Comparison of ENCODE assay signal across 8 cellular contexts in the genomic region with DNA sequence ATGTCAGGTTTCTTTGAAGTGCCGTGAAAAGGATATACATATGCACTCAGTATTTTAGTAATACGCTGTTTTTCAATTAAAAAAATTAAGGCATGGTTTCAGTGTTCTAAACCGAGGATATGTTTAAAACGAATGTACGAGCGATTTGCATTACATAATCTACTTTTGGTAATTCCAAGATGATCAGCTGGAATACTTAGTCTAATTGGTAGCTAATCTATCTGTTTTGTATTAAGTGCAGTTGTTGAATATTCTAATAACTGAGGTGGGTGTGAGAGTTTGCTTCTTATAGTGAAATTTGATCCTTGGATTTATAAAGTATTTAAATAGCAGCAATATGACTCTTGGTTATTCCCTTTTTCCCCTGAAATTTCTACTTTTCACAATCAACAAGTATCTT. TPM values are rescaled to one million over a fixed set of nuclear protein-coding genes. Genes with fewer than 3 reads are reported as not detected.
DNase-seq lines count a peak whose midpoint lies in the region; ATAC-seq and TF ChIP-seq lines count a peak whose summit lies in the region.

No MANE protein-coding gene starts in this region.

- H2BK5ac ChIP-seq in mesendoderm (ENCODE audit: low read length), result no peak overlapping the region

- H3K4ac ChIP-seq in mesendoderm (ENCODE audit: low read depth, low read length), result no peak overlapping the region

- H3K36me3 ChIP-seq in right atrium auricular region (no peaks in the 10 kb centered on the region), brain microvascular endothelial cell (replicated peaks) (no peaks in the 10 kb centered on the region), mesendoderm (ENCODE audit: control insufficient read depth, insufficient read depth, low read length) (no peaks in the 10 kb centered on the region), vagina (no peaks in the 10 kb centered on the region)

- H3K27ac ChIP-seq in right atrium auricular region, result no peak overlapping the region
- H3K27ac ChIP-seq in brain microvascular endothelial cell, result no peak overlapping the region
- H3K27ac ChIP-seq in mesendoderm (ENCODE audit: low read depth, low read length), result no peak overlapping the region
- no peak overlapping the region for H3K27ac ChIP-seq in vagina

- no peak for TF ChIP-seq CTCF in right atrium auricular region (IDR thresholded peaks at IDR 0.05)
- TF ChIP-seq CTCF in brain microvascular endothelial cell (IDR thresholded peaks at IDR 0.05; ENCODE audit: low read depth, low read length, missing control alignments), result no peak
- TF ChIP-seq CTCF in vagina (IDR thresholded peaks at IDR 0.05), result no peak

- no peak overlapping the region for H3K18ac ChIP-seq in mesendoderm (ENCODE audit: low read length)

- no peak overlapping the region for H2BK120ac ChIP-seq in mesendoderm (ENCODE audit: low read depth, low read length)

- peak overlapping the region; percentile 92 for H3K9ac ChIP-seq in mesendoderm (ENCODE audit: low read length)

- no peak overlapping the region for H3K23ac ChIP-seq in mesendoderm (ENCODE audit: low read length)

- H3K56ac ChIP-seq in mesendoderm (ENCODE audit: low read length), result no peak overlapping the region

- H3K4me3 ChIP-seq in right atrium auricular region, result peak overlapping the region; percentile 94 to 95
- H3K4me3 ChIP-seq in brain microvascular endothelial cell (ENCODE audit: low read depth, low read length), result peak overlapping the region; percentile 82
- peak overlapping the region; percentile 90 for H3K4me3 ChIP-seq in mesendoderm (ENCODE audit: low read length)
- H3K4me3 ChIP-seq in vagina, result peak overlapping the region; percentile 84 to 97

- intact Hi-C loops in left cardiac atrium (cut with DNase I) (no loop called here), vagina (cut with DNase I) (no loop called here)

- H3K4me1 ChIP-seq in right atrium auricular region, result peaks cover 0 to 31% of the 10 kb centered on the region in 2 donors
- peaks cover 4% of the 10 kb centered on the region for H3K4me1 ChIP-seq in mesendoderm (ENCODE audit: control insufficient read depth, low read depth, low read length)
- peaks cover 29% of the 10 kb centered on the region for H3K4me1 ChIP-seq in vagina

- H3K79me1 ChIP-seq in mesendoderm (ENCODE audit: low read length), result peaks cover 5% of the 10 kb centered on the region

- H4K8ac ChIP-seq in mesendoderm (ENCODE audit: low read depth, low read length), result no peak overlapping the region

- H3K79me2 ChIP-seq in mesendoderm (ENCODE audit: control insufficient read depth, insufficient read depth, low read length), result peaks cover 46% of the 10 kb centered on the region

- in situ Hi-C loops in brain microvascular endothelial cell (cut with HindIII; ENCODE audit: low pct_ligation_motif_present, low sequenced_read_pairs), result no loop called here

- no peak for DNase-seq in right atrium auricular region (ENCODE audit: low spot score)
- no peak for DNase-seq in left cardiac atrium
- no peak for DNase-seq in brain microvascular endothelial cell
- DNase-seq in mesendoderm, result no peak
- DNase-seq in vagina (ENCODE audit: extremely low spot score in 2 of 2), result no peak
- no peak for DNase-seq in stimulated activated CD4-positive, alpha-beta T cell treated with anti-CD3 and anti-CD28 coated beads, Interleukin-2, amount 100 ng/mL, for 48 hours
- no peak for DNase-seq in stimulated activated CD8-positive, alpha-beta memory T cell treated with anti-CD3 and anti-CD28 coated beads, Interleukin-4, amount 100 ng/mL, for 48 hours
- DNase-seq in effector CD8-positive, alpha-beta T cell (lab: John Stamatoyannopoulos, UW), result no peak

- no peak for ATAC-seq in left cardiac atrium

- no peak for TF ChIP-seq POLR2A in vagina (IDR thresholded peaks at IDR 0.05)

- H2BK15ac ChIP-seq in mesendoderm (replicated peaks; ENCODE audit: low read depth), result no peak overlapping the region

- no peaks in the 10 kb centered on the region for H3K9me3 ChIP-seq in right atrium auricular region
- H3K9me3 ChIP-seq in vagina, result no peaks in the 10 kb centered on the region

- no peak overlapping the region for H4K5ac ChIP-seq in mesendoderm (ENCODE audit: low read length)

- no peak overlapping the region for H2AK5ac ChIP-seq in mesendoderm (ENCODE audit: low read length)

- no CpG with 5 or more reads among the region's 6 CpGs for WGBS in mesendoderm (ENCODE audit: extremely low coverage, insufficient coverage, low lambda C conversion rate)

- H3K4me2 ChIP-seq in mesendoderm (ENCODE audit: low read length), result peak overlapping the region; percentile 48

- H3K27me3 ChIP-seq in right atrium auricular region (no peaks in the 10 kb centered on the region), brain microvascular endothelial cell (replicated peaks) (no peaks in the 10 kb centered on the region), mesendoderm (ENCODE audit: insufficient read depth, low read length, poor library complexity) (no peaks in the 10 kb centered on the region), vagina (no peaks in the 10 kb centered on the region)

RNA-seq across cellular contexts. Expression of a gene that starts 1.3 kb away (rescaled TPM):
- total RNA-seq in right atrium auricular region (10 to 100 TPM; 12.6 to 14.1 TPM), left cardiac atrium (10 to 100 TPM; 11.9 to 12.5 TPM), vagina (15.7 TPM)
- 68.2 TPM for polyA plus RNA-seq in mesendoderm (2013, experiment 1 of 2)
- 67.8 TPM for polyA plus RNA-seq in mesendoderm (2013, experiment 2 of 2)
